ENCODE assay signal across 8 cellular contexts in the genomic region with DNA sequence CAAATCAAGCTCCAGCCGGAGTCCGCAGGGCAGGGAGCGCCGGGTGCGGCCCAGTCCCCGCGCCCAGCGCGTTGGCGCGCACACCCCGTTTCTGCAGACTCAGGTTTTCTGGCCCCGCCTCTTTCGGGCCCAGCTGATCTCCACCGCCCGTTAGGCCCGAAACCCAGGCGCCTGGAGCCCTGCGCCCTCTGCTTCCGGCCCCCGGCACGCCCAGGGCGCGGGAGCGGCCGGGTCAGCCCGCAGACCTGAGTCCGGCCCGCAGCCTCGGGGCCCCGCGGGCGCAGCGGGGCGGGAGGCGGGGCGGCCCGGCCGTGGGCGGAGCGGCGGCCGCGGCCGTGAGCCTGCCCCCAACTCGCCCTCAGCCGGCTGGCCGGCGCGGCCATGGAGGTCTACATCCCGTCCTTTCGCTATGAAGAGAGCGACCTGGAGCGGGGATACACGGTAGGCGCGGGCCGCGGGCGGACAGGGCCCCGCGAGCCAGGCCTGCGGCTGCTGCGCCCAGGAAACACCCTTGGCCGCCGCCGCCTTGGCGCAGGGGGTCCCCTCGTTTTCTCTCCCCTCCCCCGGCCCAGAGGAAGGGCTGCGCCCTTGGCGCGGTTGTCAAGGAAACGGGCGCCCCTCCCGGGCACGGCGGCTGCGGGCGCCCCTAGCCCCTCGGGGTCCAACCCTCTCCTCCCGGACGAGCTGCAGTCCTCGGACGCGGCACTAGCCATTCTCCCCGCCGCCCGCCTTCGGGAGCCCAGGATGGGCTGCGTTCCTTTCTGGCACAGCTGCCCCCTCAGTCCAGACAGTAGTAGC. TPM values are rescaled to one million over a fixed set of nuclear protein-coding genes. Genes with fewer than 3 reads are reported as not detected.
DNase-seq lines count a peak whose midpoint lies in the region; ATAC-seq, FAIRE-seq and TF ChIP-seq lines count a peak whose summit lies in the region.

A gene with protein sequence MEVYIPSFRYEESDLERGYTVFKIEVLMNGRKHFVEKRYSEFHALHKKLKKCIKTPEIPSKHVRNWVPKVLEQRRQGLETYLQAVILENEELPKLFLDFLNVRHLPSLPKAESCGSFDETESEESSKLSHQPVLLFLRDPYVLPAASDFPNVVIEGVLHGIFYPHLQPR (plus strand): TSS at position 361 of the 798 bp plus-strand sequence. CDS start 21 bp downstream, at position 382.

- DNase-seq in GM12891 (ENCODE audit: insufficient read length, low spot score) (peak; percentile 77), HCT116 (ENCODE audit: low read depth, low spot score) (peak; percentile 34), MM.1S (peak; percentile 90), T-helper 22 cell (ENCODE audit: low read depth) (peak; percentile 63), astrocyte of the hippocampus (ENCODE audit: low read depth, low spot score) (peak; percentile 87), hippocampal formation (lab: John Stamatoyannopoulos, UW) (peak; percentile 77 to 81), renal cortical epithelial cell (ENCODE audit: low read depth) (peak; percentile 42), aorta (peak; percentile 91 to 93)

- no peaks in the 10 kb centered on the region for H3K9me2 ChIP-seq in HCT116 (ENCODE audit: insufficient read depth)
- H3K9me2 ChIP-seq in MM.1S (replicated peaks; ENCODE audit: insufficient read depth, low read length) = no peaks in the 10 kb centered on the region

- POLR2A ChIA-PET in HCT116 (lab: Charles Lee) = no interaction called here

- H3K9ac ChIP-seq in HCT116 (ENCODE audit: low read length) = peak within 1 kb of the TSS; percentile 72
- H3K9ac ChIP-seq in MM.1S (ENCODE audit: low read length) = peak within 1 kb of the TSS; percentile 75

- WGBS in aorta, 2 donors = 0% methylated on average over 86 to 91 of the region's 91 CpGs

- H3K4me2 ChIP-seq in HCT116 (ENCODE audit: low read length) (peak within 1 kb of the TSS; percentile 78), MM.1S (ENCODE audit: low read depth, low read length) (peak within 1 kb of the TSS; percentile 91)

- CTCF ChIA-PET in HCT116 (lab: Charles Lee) = interaction anchor here (0.9 kb wide), 1 partner anchor 24 kb away, joined by 4 read pairs; no protein-coding TSS in a partner anchor

- TF ChIP-seq CTCF in HCT116 (IDR thresholded peaks at IDR 0.05 in 2 of 3, conservative IDR thresholded peaks at IDR 0.05 in 1 of 3; ENCODE audit: borderline replicate concordance in 1 of 3, insufficient read depth in 1 of 3, low read depth in 2 of 3, low read length in 2 of 3) = no peak
- TF ChIP-seq CTCF in MM.1S (IDR thresholded peaks at IDR 0.05; ENCODE audit: low read length) = no peak

- intact Hi-C loops in HCT116 (cut with micrococcal nuclease) (no loop called here), aorta (cut with DNase I) (loop anchor here in 1 of 2 donors (2.0 to 5.0 kb wide), 3 partner anchors 71 to 527 kb away; a partner anchor contains a TSS)

- no TSS peak for BruUV-seq in HCT116 (replicated peaks; lab: Mats Ljungman, UMichigan)

- RAD21 ChIA-PET in HCT116 (lab: Charles Lee; ENCODE audit: low non-redundant PET in 1 of 2, low total read pairs in 2 of 2, uncharacterized antibody in 2 of 2, unreplicated experiment in 2 of 2) = no interaction called here

- H3K27ac ChIP-seq in HCT116 (ENCODE audit: low read depth, low read length) = peak within 1 kb of the TSS; percentile 70
- peak within 1 kb of the TSS; percentile 66 for H3K27ac ChIP-seq in MM.1S (ENCODE audit: low read length)
- H3K27ac ChIP-seq in aorta (ENCODE audit: low read depth in 1 of 2, low read length in 2 of 2) = peak within 1 kb of the TSS; percentile 53 to 64

- H3K36me3 ChIP-seq in HCT116 (ENCODE audit: control insufficient read depth in 1 of 2, insufficient read depth in 2 of 2, low read length in 2 of 2) (no peaks in the 10 kb centered on the region), MM.1S (replicated peaks; ENCODE audit: insufficient read depth, low read length) (no peaks in the 10 kb centered on the region), aorta (ENCODE audit: control insufficient read depth in 1 of 2, insufficient read depth in 2 of 2, low read length in 1 of 2) (no peaks in the 10 kb centered on the region)

- H3K79me2 ChIP-seq in HCT116 (ENCODE audit: insufficient read depth, low read length) (peaks cover 5% of the 10 kb centered on the region), MM.1S (ENCODE audit: low read length) (no peaks in the 10 kb centered on the region)

- no peak for TF ChIP-seq RAD21 in HCT116 (IDR thresholded peaks at IDR 0.05; ENCODE audit: low read depth)

- H3K4me1 ChIP-seq in HCT116 (ENCODE audit: control insufficient read depth in 1 of 2, insufficient read depth in 2 of 2, low read length in 2 of 2) (peaks cover 7 to 39% of the 10 kb centered on the region in 2 experiments), MM.1S (ENCODE audit: low read length) (peaks cover 13% of the 10 kb centered on the region), aorta (ENCODE audit: control insufficient read depth in 1 of 2, insufficient read depth in 2 of 2, low read length in 2 of 2) (no peaks in the 10 kb centered on the region)

- peak; percentile 75 for FAIRE-seq in GM12891 (lab: Jason Lieb, UNC)

- H3K4me3 ChIP-seq in HCT116 (replicated peaks in 1 of 2; ENCODE audit: low read depth in 1 of 2, low read length in 2 of 2) (peak within 1 kb of the TSS; percentile 76 to 80), MM.1S (ENCODE audit: low read length) (peak within 1 kb of the TSS; percentile 85), aorta (ENCODE audit: low read length in 2 of 2) (peak within 1 kb of the TSS; percentile 67 to 93)

- no peak for TF ChIP-seq POLR2A in GM12891 (IDR thresholded peaks at IDR 0.05; ENCODE audit: low read depth, low read length)
- peak; percentile 72 for TF ChIP-seq POLR2A in HCT116 (IDR thresholded peaks at IDR 0.05; ENCODE audit: borderline replicate concordance, extremely low read depth, insufficient read depth, insufficient read length)

- no peaks in the 10 kb centered on the region for H3K27me3 ChIP-seq in HCT116 (ENCODE audit: insufficient read depth, low read length)
- H3K27me3 ChIP-seq in MM.1S (replicated peaks; ENCODE audit: insufficient read depth, low read length) = no peaks in the 10 kb centered on the region
- H3K27me3 ChIP-seq in aorta (ENCODE audit: control insufficient read depth in 1 of 2, insufficient read depth in 2 of 2, low read length in 1 of 2) = no peaks in the 10 kb centered on the region

- peak within 1 kb of the TSS; percentile 90 for H2AFZ ChIP-seq in HCT116 (ENCODE audit: low read depth, low read length, poor library complexity, severe bottlenecking)
- peak within 1 kb of the TSS; percentile 84 for H2AFZ ChIP-seq in MM.1S (ENCODE audit: low read length)

- ATAC-seq in HCT116 = peak; percentile 90
- peak; percentile 90 for ATAC-seq in aorta (ENCODE audit: low FRiP score)

- H4K20me1 ChIP-seq in HCT116 (ENCODE audit: insufficient read depth) = no peaks in the 10 kb centered on the region
- no peaks in the 10 kb centered on the region for H4K20me1 ChIP-seq in MM.1S (ENCODE audit: insufficient read depth, low read length)

- peaks cover 22% of the 10 kb centered on the region for H3F3A ChIP-seq in MM.1S (ENCODE audit: insufficient read depth, low read length)

- H3K9me3 ChIP-seq in HCT116 (ENCODE audit: control insufficient read depth in 1 of 2, insufficient read depth in 1 of 2, low read depth in 1 of 2, low read length in 2 of 2) = no peaks in the 10 kb centered on the region
- H3K9me3 ChIP-seq in MM.1S (replicated peaks; ENCODE audit: insufficient read depth, low read length) = no peaks in the 10 kb centered on the region
- H3K9me3 ChIP-seq in aorta (ENCODE audit: control insufficient read depth, low read length) = no peaks in the 10 kb centered on the region

TF ChIP-seq in GM12891, 5 proteins besides CTCF, POLR2A, EP300 and RAD21:
- TF ChIP-seq TAF1 (IDR thresholded peaks at IDR 0.05; ENCODE audit: low read depth, low read length) = no peak
- no peak for TF ChIP-seq POU2F2 (IDR thresholded peaks at IDR 0.05; ENCODE audit: low read depth, low read length)
- TF ChIP-seq SPI1 (IDR thresholded peaks at IDR 0.05; ENCODE audit: low read depth, low read length) = no peak
- no peak for TF ChIP-seq POLR2AphosphoS5 (IDR thresholded peaks at IDR 0.05; ENCODE audit: low read depth, low read length)
- TF ChIP-seq PAX5 (IDR thresholded peaks at IDR 0.05; ENCODE audit: insufficient read depth, low read length, severe bottlenecking) = no peak

TF ChIP-seq in HCT116, 20 proteins besides CTCF, POLR2A, EP300 and RAD21:
- TF ChIP-seq YY1 (IDR thresholded peaks at IDR 0.05; ENCODE audit: extremely low read depth, insufficient replicate concordance, low read depth, low read length) (peak; percentile 5), ZFX (IDR thresholded peaks at IDR 0.05) (peak; percentile 87), TCF7L2 (IDR thresholded peaks at IDR 0.05; ENCODE audit: borderline replicate concordance, extremely low read depth, insufficient read depth, insufficient read length) (peak; percentile 15), POLR2AphosphoS5 (IDR thresholded peaks at IDR 0.05; ENCODE audit: low read depth, low read length) (peak; percentile 65), EGR1 (IDR thresholded peaks at IDR 0.05; ENCODE audit: low read depth) (no peak; the same call in 1 of the 2 replicates)
- TF ChIP-seq, protein P1, sequence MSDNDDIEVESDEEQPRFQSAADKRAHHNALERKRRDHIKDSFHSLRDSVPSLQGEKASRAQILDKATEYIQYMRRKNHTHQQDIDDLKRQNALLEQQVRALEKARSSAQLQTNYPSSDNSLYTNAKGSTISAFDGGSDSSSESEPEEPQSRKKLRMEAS (IDR thresholded peaks at IDR 0.05) = 0 out of 2 replicates have a peak, but pooled peaks have one; percentile 43

RNA-seq across cellular contexts. Expression of the gene that starts here (rescaled TPM):
- 3.7 TPM for polyA plus RNA-seq in GM12891 (2012; ENCODE audit: low read depth, missing spikeins)
- total RNA-seq in HCT116 (2021; ENCODE audit: unreplicated experiment) = 10.8 TPM
- 7.5 and 9.5 TPM in 2 replicates for polyA plus RNA-seq in HCT116 (2012)
- total RNA-seq in renal cortical epithelial cell = 47.5 and 60.3 TPM in 2 replicates
- total RNA-seq in aorta = 10 to 100 TPM; 20.6 to 21.0 TPM
- 10 to 100 TPM; 12.0 to 13.3 TPM for polyA plus RNA-seq in aorta

Comparison
In these comparisons a context has a peak if more than half of its experiments do, and no peak if none do; other contexts are left out.
1. Peak in every context shown above with its lines: DNase-seq, ATAC-seq, H3K4me3 ChIP-seq and H3K27ac ChIP-seq.
2. DNase-seq: peak in every context shown above with its lines; median percentile 92 in aorta; 90 in MM.1S; 87 in astrocyte of the hippocampus; 79 in hippocampal formation; 77 in GM12891; 63 in T-helper 22 cell; 42 in renal cortical epithelial cell; 34 in HCT116.